ENCODE assay signal across 8 cellular contexts in the genomic region with DNA sequence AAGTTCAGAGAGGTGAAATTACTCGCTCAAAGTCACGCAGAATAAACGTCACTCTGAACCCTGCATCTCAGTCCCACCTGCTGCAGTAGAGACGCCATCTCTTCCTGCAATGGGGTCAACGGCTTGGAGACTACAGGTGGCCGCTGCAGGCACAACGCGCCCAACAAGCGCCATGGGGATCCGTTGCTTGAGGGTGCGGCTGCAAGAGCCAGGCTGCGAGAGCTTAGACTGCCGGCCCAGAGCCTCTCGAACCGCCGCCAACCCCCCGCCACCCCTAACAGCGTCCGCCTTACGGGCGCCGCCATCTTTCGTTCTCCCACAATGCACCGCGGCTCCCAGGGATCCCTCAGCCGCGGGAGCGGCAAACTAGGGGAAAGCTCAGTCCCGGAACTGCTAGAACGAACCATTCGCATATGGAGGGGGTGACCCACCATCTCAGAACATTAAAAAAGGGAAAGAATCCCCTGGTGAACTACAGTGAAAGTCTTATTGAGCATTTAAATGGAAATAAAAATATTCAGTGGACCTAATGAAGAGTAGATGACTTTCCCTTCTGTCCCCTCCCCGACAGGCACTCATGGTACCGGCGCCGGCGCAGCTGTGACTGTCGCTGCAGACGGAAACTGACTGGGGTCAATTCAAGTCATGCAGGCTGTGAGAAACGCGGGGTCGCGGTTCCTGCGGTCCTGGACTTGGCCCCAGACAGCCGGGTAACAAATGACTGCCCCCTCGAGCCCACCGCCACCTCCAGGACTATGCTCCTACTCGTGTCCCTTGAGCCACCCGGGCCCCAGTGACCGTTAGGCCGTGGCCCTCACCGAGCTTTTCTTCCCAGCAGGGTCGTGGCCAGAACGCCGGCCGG. TPM values are rescaled to one million over a fixed set of nuclear protein-coding genes. Genes with fewer than 3 reads are reported as not detected.
DNase-seq lines count a peak whose midpoint lies in the region; ATAC-seq and TF ChIP-seq lines count a peak whose summit lies in the region.

MRPL46 (minus strand) TSS at position 316 of the 862 bp plus-strand sequence; CDS start at position 305, 11 bp downstream.
MRPS11 (plus strand) TSS at position 636 of the 862 bp plus-strand sequence; CDS start at position 646, 10 bp downstream.

- H3K4me3 Mint-ChIP-seq in activated B cell treated with CpG ODN at 0.5 μM for 24 hours, result peak within 1 kb of the TSS; percentile 96

- intact Hi-C loops in activated B cell treated with CpG ODN at 0.5 μM for 24 hours (cut with micrococcal nuclease), result loop anchor here (1.0 to 5.0 kb wide), 6 partner anchors 79 to 775 kb away; partner anchors contain the start of genes ABHD2, AEN, DET1 and FANCI
- intact Hi-C loops in spleen (cut with DNase I; ENCODE audit: low total_unique reads), result no loop called here

- DNase-seq in AG08396 (ENCODE audit: low spot score) (peak; percentile 92), NCI-H2227 treated with DMSO at 0.1 percent for 48 hours (lab: John Stamatoyannopoulos, UW) (peak; percentile 95), activated B cell treated with CpG ODN at 0.5 μM for 24 hours (peak; percentile 82), cardiac fibroblast (ENCODE audit: low read depth in 2 of 2) (peak; percentile 91 to 92), inferior parietal cortex (ENCODE audit: extremely low spot score) (peak; percentile 97), spleen (peak; percentile 96)

- ATAC-seq in HG03175 (IDR thresholded peaks at IDR 0.05; ENCODE audit: unreplicated experiment) (peak; percentile 87), activated B cell treated with CpG ODN at 0.5 μM for 24 hours (ENCODE audit: low read depth) (peak; percentile 91)

- no peaks in the 10 kb centered on the region for H3K9me3 ChIP-seq in spleen

- H3K27ac ChIP-seq in spleen, result peak within 1 kb of the TSS; percentile 92 to 99 (median 94)

- TF ChIP-seq POLR2A in GM18951 (IDR thresholded peaks at IDR 0.05; ENCODE audit: extremely low read depth, insufficient read depth, insufficient read length), result peak; percentile 67
- no peak for TF ChIP-seq POLR2A in spleen (IDR thresholded peaks at IDR 0.05)

- H3K4me1 ChIP-seq in spleen, result peaks cover 29 to 73% (median 44%) of the 10 kb centered on the region in 6 donors

- H3K36me3 Mint-ChIP-seq in activated B cell treated with CpG ODN at 0.5 μM for 24 hours (ENCODE audit: low read depth), result peaks cover 44% of the 10 kb centered on the region

- in situ Hi-C loops in GM18951 (cut with MboI; ENCODE audit: low sequenced_read_pairs, unreplicated experiment), result no loop called here

- H3K4me3 ChIP-seq in cardiac fibroblast (replicated peaks in 1 of 2; ENCODE audit: low read depth in 2 of 2, low read length in 2 of 2) (peak within 1 kb of the TSS; percentile 94 to 95), spleen (peak within 1 kb of the TSS; percentile 63 to 95 (median 87))

- WGBS in spleen, 5 donors, result 0 to 1% (median 0%) methylated on average over 42 to 55 of the region's 55 CpGs

- no peak for TF ChIP-seq CTCF in activated B cell treated with CpG ODN at 0.5 μM for 24 hours (IDR thresholded peaks at IDR 0.05)
- no peak for TF ChIP-seq CTCF in cardiac fibroblast (IDR thresholded peaks at IDR 0.05; ENCODE audit: low read depth, low read length)
- peak in 3 of 11 experiments; percentile 14 to 26 (median 21) for TF ChIP-seq CTCF in spleen (IDR thresholded peaks at IDR 0.05 in 8 of 11, conservative IDR thresholded peaks at IDR 0.05 in 3 of 11)

- H3K4me1 Mint-ChIP-seq in activated B cell treated with CpG ODN at 0.5 μM for 24 hours, result peaks cover 36% of the 10 kb centered on the region

- peak within 1 kb of the TSS; percentile 99 for H3K27ac Mint-ChIP-seq in activated B cell treated with CpG ODN at 0.5 μM for 24 hours

- no peaks in the 10 kb centered on the region for H3K27me3 ChIP-seq in spleen (replicated peaks in 1 of 7)

- no peaks in the 10 kb centered on the region for H3K9me3 Mint-ChIP-seq in activated B cell treated with CpG ODN at 0.5 μM for 24 hours

- H3K27me3 Mint-ChIP-seq in activated B cell treated with CpG ODN at 0.5 μM for 24 hours, result no peaks in the 10 kb centered on the region

- H3K36me3 ChIP-seq in spleen, result peaks cover 0 to 63% (median 34%) of the 10 kb centered on the region in 6 donors

- POLR2A ChIA-PET in activated B cell treated with CpG ODN at 0.5 μM for 24 hours (lab: Charles Lee), result interaction anchor here (0.7 to 2.0 kb wide), 11 partner anchors 12 to 621 kb away, joined by 3 to 16 read pairs (median 8); partner anchors contain the start of genes ABHD2, AEN and ISG20

- CTCF ChIA-PET in activated B cell treated with CpG ODN at 0.5 μM for 24 hours (lab: Charles Lee), result interaction anchor here (0.8 to 1.5 kb wide), 4 partner anchors 11 to 437 kb away, joined by 3 to 4 read pairs (median 4); no protein-coding TSS in a partner anchor

RNA-seq across cellular contexts. Expression of gene MRPL46, which starts in this region (rescaled TPM):
- total RNA-seq in activated B cell treated with CpG ODN at 0.5 μM for 24 hours, result 29.6 and 31.2 TPM in 2 replicates
- total RNA-seq in spleen, result 10 to 100 TPM; 16.2 to 21.4 (median 19.5) TPM
- 10 to 100 TPM; 23.1 to 37.3 (median 29.2) TPM for polyA plus RNA-seq in spleen

RNA-seq across cellular contexts. Expression of gene MRPS11, which starts in this region (rescaled TPM):
- total RNA-seq in activated B cell treated with CpG ODN at 0.5 μM for 24 hours (44.7 and 47.0 TPM in 2 replicates), spleen (10 to 100 TPM; 24.6 to 38.0 (median 31.5) TPM)
- polyA plus RNA-seq in spleen, result 10 to 100 TPM; 39.6 to 42.2 (median 40.1) TPM

Comparison
In these comparisons a context has a peak if more than half of its experiments do, and no peak if none do; other contexts are left out.
1. Peak in every context shown above with its lines: DNase-seq, ATAC-seq, H3K4me3 ChIP-seq and H3K27ac ChIP-seq.